Comparison of ENCODE assay signal across 14 cellular contexts in genomic region chr2:118443596-118443995, GRCh38.
DNase-seq lines count a peak whose midpoint lies in the region; ATAC-seq and TF ChIP-seq lines count a peak whose summit lies in the region.
"Had no signal": no experiment of that assay in that cellular context is flagged by ENCODE, and none has a peak within 500 bp of the region (broad histone marks: within the 10 kb centered on the region; RNA-seq: fewer than 3 reads in every experiment).

No MANE protein-coding gene starts in this region.

- H3K4me3 Mint-ChIP-seq in MCF 10A (ENCODE audit: unreplicated experiment) = no peak overlapping the region
- H3K4me3 Mint-ChIP-seq in CD8-positive, alpha-beta T cell = no peak overlapping the region
- H3K4me3 Mint-ChIP-seq: activated CD8-positive, alpha-beta T cell treated with anti-CD3 and anti-CD28 coated beads for 36 hours had no signal

- POLR2A ChIA-PET in MCF 10A (lab: Yijun Ruan, JAX) = no interaction called here
- POLR2A ChIA-PET in CD8-positive, alpha-beta T cell (lab: Charles Lee) = no interaction called here

- no TSS peak for BruUV-seq in MCF 10A (replicated peaks; lab: Mats Ljungman, UMichigan)

- H3K27me3 ChIP-seq in breast epithelium = peaks cover 0 to 9% of the 10 kb centered on the region in 2 donors
- H3K27me3 ChIP-seq in CD8-positive, alpha-beta T cell (ENCODE audit: insufficient read depth, low read length) = no peaks in the 10 kb centered on the region
- H3K27me3 ChIP-seq: neutrophil had no signal

- H3K4me1 Mint-ChIP-seq in MCF 10A (ENCODE audit: insufficient read depth, unreplicated experiment) = peaks cover 11% of the 10 kb centered on the region
- no peaks in the 10 kb centered on the region for H3K4me1 Mint-ChIP-seq in CD8-positive, alpha-beta T cell (ENCODE audit: low read depth)

- H3K27ac Mint-ChIP-seq in MCF 10A (ENCODE audit: low read depth, unreplicated experiment) = peak overlapping the region; percentile 53
- no peak overlapping the region for H3K27ac Mint-ChIP-seq in CD8-positive, alpha-beta T cell
- H3K27ac Mint-ChIP-seq: activated CD8-positive, alpha-beta T cell treated with anti-CD3 and anti-CD28 coated beads for 36 hours had no signal

- H3K4me3 ChIP-seq in breast epithelium (no peak overlapping the region), fibroblast of mammary gland (ENCODE audit: control insufficient read depth, low read depth, low read length) (no peak overlapping the region)
- no peak overlapping the region for H3K4me3 ChIP-seq in CD8-positive, alpha-beta T cell (ENCODE audit: low read depth, low read length)
- H3K4me3 ChIP-seq: coronary artery had no signal

- H3K9me3 Mint-ChIP-seq in MCF 10A (ENCODE audit: unreplicated experiment) = no peaks in the 10 kb centered on the region
- H3K9me3 Mint-ChIP-seq in CD8-positive, alpha-beta T cell = no peaks in the 10 kb centered on the region
- H3K9me3 Mint-ChIP-seq: activated CD8-positive, alpha-beta T cell treated with anti-CD3 and anti-CD28 coated beads for 36 hours had no signal

- TF ChIP-seq CTCF in MCF 10A (IDR thresholded peaks at IDR 0.05; ENCODE audit: unreplicated experiment) (no peak), breast epithelium (IDR thresholded peaks at IDR 0.05) (no peak), fibroblast of mammary gland (conservative IDR thresholded peaks at IDR 0.05; ENCODE audit: control insufficient read depth, insufficient read depth, low read depth, low read length) (no peak)
- no peak for TF ChIP-seq CTCF in CD8-positive, alpha-beta T cell (IDR thresholded peaks at IDR 0.05)

- no peak overlapping the region for H3K27ac ChIP-seq in breast epithelium
- no peak overlapping the region for H3K27ac ChIP-seq in CD8-positive, alpha-beta T cell (ENCODE audit: low read depth, low read length)
- H3K27ac ChIP-seq: coronary artery, neutrophil had no signal

- intact Hi-C loops in MCF 10A (cut with micrococcal nuclease) = no loop called here
- intact Hi-C loops in breast epithelium (cut with DNase I; ENCODE audit: low total_unique reads) = no loop called here
- intact Hi-C loops in CD8-positive, alpha-beta T cell (cut with DNase I, micrococcal nuclease) = no loop called here

- H3K9me3 ChIP-seq in breast epithelium = no peaks in the 10 kb centered on the region
- H3K9me3 ChIP-seq in CD8-positive, alpha-beta T cell (ENCODE audit: low read length) = no peaks in the 10 kb centered on the region
- H3K9me3 ChIP-seq: neutrophil had no signal

- CTCF ChIA-PET in MCF 10A (lab: Yijun Ruan, JAX) = no interaction called here
- CTCF ChIA-PET in CD8-positive, alpha-beta T cell (lab: Charles Lee) = no interaction called here

- TF ChIP-seq POLR2A in breast epithelium (IDR thresholded peaks at IDR 0.05) = no peak

- H3K4me1 ChIP-seq in breast epithelium = no peaks in the 10 kb centered on the region
- H3K4me1 ChIP-seq in CD8-positive, alpha-beta T cell (ENCODE audit: insufficient read depth, low read length) = no peaks in the 10 kb centered on the region

- no peaks in the 10 kb centered on the region for H3K27me3 Mint-ChIP-seq in MCF 10A (ENCODE audit: insufficient read depth, unreplicated experiment)
- no peaks in the 10 kb centered on the region for H3K27me3 Mint-ChIP-seq in CD8-positive, alpha-beta T cell (ENCODE audit: low read depth)

- no peaks in the 10 kb centered on the region for H3K36me3 Mint-ChIP-seq in MCF 10A (ENCODE audit: insufficient read depth, unreplicated experiment)
- H3K36me3 Mint-ChIP-seq in CD8-positive, alpha-beta T cell = no peaks in the 10 kb centered on the region

- DNase-seq in MCF 10A (ENCODE audit: unreplicated experiment) (peak; percentile 80), breast epithelium (ENCODE audit: low spot score in 2 of 2) (no peak), RPMI7951 (ENCODE audit: low read depth) (peak; percentile 92), fibroblast of mammary gland (ENCODE audit: low read depth) (peak; percentile 92), islet precursor cell (no peak)
- DNase-seq in CD8-positive, alpha-beta T cell = no peak
- DNase-seq: activated CD8-positive, alpha-beta T cell treated with anti-CD3 and anti-CD28 coated beads for 36 hours; activated naive CD4-positive, alpha-beta T cell treated with anti-CD3 and anti-CD28 coated beads, Interleukin-2, amount 50 U/mL, for 16 hours; left ventricle myocardium superior; NCI-H2081 treated with DMSO at 0.1 percent for 48 hours had no signal

- no peak for ATAC-seq in GM18909 (IDR thresholded peaks at IDR 0.05; ENCODE audit: poor library complexity, unreplicated experiment)
- no peak for ATAC-seq in CD8-positive, alpha-beta T cell
- no peak for ATAC-seq in HG02852 (IDR thresholded peaks at IDR 0.05; ENCODE audit: unreplicated experiment)
- ATAC-seq: activated CD8-positive, alpha-beta T cell treated with anti-CD3 and anti-CD28 coated beads for 36 hours; left ventricle myocardium superior had no signal

- H3K36me3 ChIP-seq in breast epithelium = no peaks in the 10 kb centered on the region
- no peaks in the 10 kb centered on the region for H3K36me3 ChIP-seq in CD8-positive, alpha-beta T cell (ENCODE audit: insufficient read depth, low read length)
- H3K36me3 ChIP-seq: neutrophil had no signal

Comparison
In these comparisons a context has a peak if more than half of its experiments do, and no peak if none do; other contexts are left out.
1. DNase-seq: peak in MCF 10A (single experiment), RPMI7951 (single experiment) and fibroblast of mammary gland (single experiment); none in breast epithelium (0 of 2), islet precursor cell (single experiment) and CD8-positive, alpha-beta T cell (0 of 7).